Comparison of ENCODE assay signal across 12 cellular contexts in genomic region chr10:6924166-6924565, GRCh38.
DNase-seq lines count a peak whose midpoint lies in the region; ATAC-seq, FAIRE-seq and TF ChIP-seq lines count a peak whose summit lies in the region.
"Had no signal": no experiment of that assay in that cellular context is flagged by ENCODE, and none has a peak within 500 bp of the region (broad histone marks: within the 10 kb centered on the region; RNA-seq: fewer than 3 reads in every experiment).

No MANE protein-coding gene starts in this region.

- H3K4me1 ChIP-seq in skeletal muscle satellite cell (ENCODE audit: control insufficient read depth, insufficient read depth, low read length) = peaks cover 47% of the 10 kb centered on the region

- H3K9me3 ChIP-seq in skeletal muscle satellite cell (replicated peaks; ENCODE audit: low read length) = no peaks in the 10 kb centered on the region
- H3K9me3 ChIP-seq: spleen had no signal

- FAIRE-seq in H54 (lab: Jason Lieb, UNC) = peak; percentile 70

- ATAC-seq in HG03565 (IDR thresholded peaks at IDR 0.05; ENCODE audit: unreplicated experiment) = no peak
- no peak for ATAC-seq in HG02885 (IDR thresholded peaks at IDR 0.05; ENCODE audit: poor library complexity, unreplicated experiment)

- no peak overlapping the region for H3K9ac ChIP-seq in skeletal muscle satellite cell (ENCODE audit: low read depth, low read length)

- peak; percentile 24 for DNase-seq in H54 (ENCODE audit: insufficient read length, low spot score)
- peak; percentile 13 for DNase-seq in RKO (ENCODE audit: low spot score)
- peak; percentile 1 for DNase-seq in epithelial cell of proximal tubule (ENCODE audit: low read depth)
- DNase-seq in NCI-H187 (lab: John Stamatoyannopoulos, UW) = no peak
- DNase-seq: activated CD4-positive, alpha-beta T cell treated with anti-CD3 and anti-CD28 coated beads, Interleukin-2, amount 10 ng/mL, durations not matched to agents 7 days and 5 days; activated naive CD4-positive, alpha-beta T cell treated with anti-CD3 and anti-CD28 coated beads for 36 hours; DMS153; NCI-H526 treated with DMSO at 0.1 percent for 48 hours; spleen had no signal

- H3K27me3 ChIP-seq in skeletal muscle satellite cell (ENCODE audit: control insufficient read depth, insufficient read depth, low read length) = no peaks in the 10 kb centered on the region
- H3K27me3 ChIP-seq: spleen had no signal

- TF ChIP-seq POLR2A in H54 (IDR thresholded peaks at IDR 0.05; ENCODE audit: low read depth, low read length) = no peak

- no peak for TF ChIP-seq CTCF in epithelial cell of proximal tubule (conservative IDR thresholded peaks at IDR 0.05; ENCODE audit: low read depth, low read length)

- no peak overlapping the region for H3K4me3 ChIP-seq in epithelial cell of proximal tubule (ENCODE audit: low read depth, low read length)
- no peak overlapping the region for H3K4me3 ChIP-seq in skeletal muscle satellite cell (ENCODE audit: low read length)
- H3K4me3 ChIP-seq: spleen had no signal

- H3K36me3 ChIP-seq in skeletal muscle satellite cell (ENCODE audit: insufficient read depth, low read length) = no peaks in the 10 kb centered on the region
- H3K36me3 ChIP-seq: spleen had no signal

- H3K4me2 ChIP-seq in skeletal muscle satellite cell (ENCODE audit: low read length) = peak overlapping the region; percentile 46

Comparison
In these comparisons a context has a peak if more than half of its experiments do, and no peak if none do; other contexts are left out.
1. DNase-seq: peak in H54 (single experiment), RKO (single experiment) and epithelial cell of proximal tubule (single experiment); none in NCI-H187 (0 of 2).